In genomic region chr10:4942931-4943330, GRCh38 we compare ENCODE assay signal across 8 cellular contexts. TPM values are rescaled to one million over a fixed set of nuclear protein-coding genes. Genes with fewer than 3 reads are reported as not detected.
DNase-seq lines count a peak whose midpoint lies in the region; ATAC-seq, FAIRE-seq and TF ChIP-seq lines count a peak whose summit lies in the region.
"Not testable (repeated sequence)": the region's sequence is repeated elsewhere in the genome, so short reads cannot be mapped to it uniquely, and the experiment has no call there.

No MANE protein-coding gene starts in this region.

- not testable (repeated sequence) for TF ChIP-seq RAD21 in SK-N-SH (IDR thresholded peaks at IDR 0.05; ENCODE audit: low read length)

- TF ChIP-seq CTCF in AG09309 (IDR thresholded peaks at IDR 0.05; ENCODE audit: control insufficient read depth, insufficient read depth, low read depth, low read length, missing control alignments) = peak; percentile 23
- 0 out of 2 replicates have a peak, but pooled peaks have one; percentile 21 for TF ChIP-seq CTCF in HFFc6 (IDR thresholded peaks at IDR 0.05)
- peak; percentile 28; the same call in 1 of the 2 replicates for TF ChIP-seq CTCF in SK-N-SH (IDR thresholded peaks at IDR 0.05)
- peak; percentile 45 for TF ChIP-seq CTCF in chondrocyte (IDR thresholded peaks at IDR 0.05)
- not testable (repeated sequence) for TF ChIP-seq CTCF in pancreas (IDR thresholded peaks at IDR 0.05)
- peak; percentile 26 to 39 for TF ChIP-seq CTCF in tibial artery (IDR thresholded peaks at IDR 0.05)

- H3K4me3 Mint-ChIP-seq in HFFc6; chondrocyte (ENCODE audit: unreplicated experiment): not testable (repeated sequence)

- H3K9me2 ChIP-seq in SK-N-SH = not testable (repeated sequence)

- not testable (repeated sequence) for H3K27me3 ChIP-seq in SK-N-SH (ENCODE audit: insufficient read depth); pancreas; tibial artery

- not testable (repeated sequence) for H3K4me1 ChIP-seq in SK-N-SH (ENCODE audit: control insufficient read depth in 1 of 2, insufficient read depth in 2 of 2, low read depth in 1 of 2, low read length in 1 of 2)
- H3K4me1 ChIP-seq in pancreas (peaks cover 10 to 22% (median 18%) of the 10 kb centered on the region in 3 donors), tibial artery (peaks cover 0 to 73% (median 44%) of the 10 kb centered on the region in 4 donors)

- not testable (repeated sequence) for H3K9ac ChIP-seq in SK-N-SH

- 35% methylated on average over 2 of the region's 2 CpGs for WGBS in SK-N-SH (ENCODE audit: low lambda C conversion rate)
- WGBS in pancreas, 2 donors = 53 to 64% methylated on average over 2 of the region's 2 CpGs

- not testable (repeated sequence) for FAIRE-seq in pancreas (lab: Jason Lieb, UNC)

- TF ChIP-seq EP300 in SK-N-SH (IDR thresholded peaks at IDR 0.05; ENCODE audit: borderline replicate concordance in 1 of 2, low read depth in 1 of 2, low read length in 1 of 2) = not testable (repeated sequence)

- H3K4me1 Mint-ChIP-seq in HFFc6 (ENCODE audit: low read depth) (peaks cover 74% of the 10 kb centered on the region), chondrocyte (ENCODE audit: low read depth) (peaks cover 47% of the 10 kb centered on the region)

- H3F3A ChIP-seq in SK-N-SH (replicated peaks; ENCODE audit: insufficient read depth) = not testable (repeated sequence)

- CTCF ChIA-PET in SK-N-SH (lab: Yijun Ruan, JAX) = not testable (repeated sequence)

- not testable (repeated sequence) for H3K9me3 ChIP-seq in SK-N-SH, pancreas, tibial artery

- not testable (repeated sequence) for H3K4me3 ChIP-seq in AG09309 (ENCODE audit: control insufficient read depth, low read depth, low read length); SK-N-SH (ENCODE audit: low read depth in 2 of 2, low read length in 1 of 2); pancreas; tibial artery

- H3K27ac ChIP-seq in SK-N-SH (ENCODE audit: low read depth in 2 of 2, low read length in 1 of 2) = not testable (repeated sequence)
- H3K27ac ChIP-seq in pancreas = peak overlapping the region in 1 of 4 donors; percentile 29
- peak overlapping the region; percentile 68 to 79 for H3K27ac ChIP-seq in tibial artery

- not testable (repeated sequence) for H3K36me3 ChIP-seq in SK-N-SH (replicated peaks in 1 of 2; ENCODE audit: control insufficient read depth in 1 of 2, insufficient read depth in 2 of 2, low read length in 1 of 2); pancreas; tibial artery

- not testable (repeated sequence) for H4K20me1 ChIP-seq in SK-N-SH (ENCODE audit: insufficient read depth)

- intact Hi-C loops in pancreas (cut with DNase I) = not testable (repeated sequence)
- intact Hi-C loops in tibial artery (cut with DNase I; ENCODE audit: low total_unique reads) = loop anchor here (5.0 to 10.0 kb wide), 2 partner anchors 91 to 132 kb away; no protein-coding TSS in a partner anchor

- H3K27ac Mint-ChIP-seq in HFFc6 = peak overlapping the region; percentile 66
- peak overlapping the region; percentile 37 for H3K27ac Mint-ChIP-seq in chondrocyte (ENCODE audit: unreplicated experiment)

- H3K79me2 ChIP-seq in SK-N-SH (ENCODE audit: insufficient read depth) = not testable (repeated sequence)

- H3K27me3 Mint-ChIP-seq in HFFc6 (ENCODE audit: insufficient read depth); chondrocyte (ENCODE audit: low read depth): not testable (repeated sequence)

- not testable (repeated sequence) for H3K36me3 Mint-ChIP-seq in HFFc6 (ENCODE audit: low read depth); chondrocyte (ENCODE audit: low read depth)

- DNase-seq in AG09309 (ENCODE audit: low read depth) = peak; percentile 25
- peak; percentile 66 for DNase-seq in HFFc6
- not testable (repeated sequence) for DNase-seq in SK-N-SH; chondrocyte (ENCODE audit: low spot score)
- DNase-seq in fibroblast of the conjunctiva (ENCODE audit: low read depth) = peak; percentile 66
- peak; percentile 15 for DNase-seq in kidney glomerular epithelial cell (lab: John Stamatoyannopoulos, UW)
- DNase-seq in pancreas = peak in 1 of 6 donors; percentile 33
- peak; percentile 39 to 75 for DNase-seq in tibial artery

- ATAC-seq in pancreas = peak; percentile 21 to 72 (median 66)

- H3K4me2 ChIP-seq in SK-N-SH = not testable (repeated sequence)

- not testable (repeated sequence) for H3K9me3 Mint-ChIP-seq in HFFc6; chondrocyte (ENCODE audit: low read depth)

- POLR2A ChIA-PET in SK-N-SH (lab: Yijun Ruan, JAX) = not testable (repeated sequence)

- not testable (repeated sequence) for H2AFZ ChIP-seq in SK-N-SH (ENCODE audit: low read depth)

RNA-seq across cellular contexts. Expression of gene AKR1C1, which starts 20.3 kb away (rescaled TPM):
- total RNA-seq in HFFc6 (2021; fragmentation: NEBNext Ultra II Directional; extraction: Animal tissue kit (Norgen Biotek cat#: 25700)) = 1 to 10 TPM; 2.6 to 5.7 (median 4.8) TPM
- polyA plus RNA-seq in SK-N-SH (2012; rRNA removed) (1.2 and 1.3 TPM in 2 replicates), pancreas (10 to 100 TPM in 1 of 2 donors, 1 to 10 TPM in 1; 9.2 to 11.8 TPM)
- 0.22 and 0.30 TPM in 2 replicates for polyA plus RNA-seq in SK-N-SH (2012; cell fraction: cytosol; rRNA removed)
- 9.8 and 11.9 TPM in 2 replicates for polyA plus RNA-seq in SK-N-SH (2012; cell fraction: nucleus; rRNA removed)
- total RNA-seq in chondrocyte (1.3 to 1.8 TPM (median 1.7 TPM) in 3 replicates), pancreas (10 to 100 TPM in 2 of 6 donors, 1 to 10 TPM in 4; 4.1 to 17.4 (median 8.8) TPM)
